36 cellular contexts compared by ENCODE assay signal in genomic region chr22:37404126-37404525, GRCh38. TPM values are rescaled to one million over a fixed set of nuclear protein-coding genes. Genes with fewer than 3 reads are reported as not detected.
"Had no signal": no experiment of that assay in that cellular context is flagged by ENCODE, and none has a peak within 500 bp of the region (broad histone marks: within the 10 kb centered on the region; RNA-seq: fewer than 3 reads in every experiment).

No MANE protein-coding gene starts in this region.

- ATAC-seq: activated CD4-positive, alpha-beta T cell treated with anti-CD3 and anti-CD28 coated beads for 36 hours; activated CD8-positive, alpha-beta memory T cell treated with anti-CD3 and anti-CD28 coated beads, Interleukin-2, amount 10 ng/mL, durations not matched to agents 7 days and 5 days; activated CD8-positive, alpha-beta T cell treated with anti-CD3 and anti-CD28 coated beads, Interleukin-2, amount 10 ng/mL, durations not matched to agents 7 days and 5 days; body of pancreas; esophagus mucosa; gastrocnemius medialis; heart right ventricle; T-helper 17 cell had no signal

- H3K36me3 ChIP-seq: breast epithelium, cardiac muscle cell, colonic mucosa, gastrocnemius medialis, heart right ventricle, WERI-Rb-1 had no signal

- FAIRE-seq: endometrium had no signal

- H3K4me1 ChIP-seq: body of pancreas, colonic mucosa, gastrocnemius medialis had no signal

- H3K4me1 Mint-ChIP-seq: activated CD4-positive, alpha-beta T cell treated with anti-CD3 and anti-CD28 coated beads for 36 hours; activated CD4-positive, alpha-beta T cell treated with anti-CD3 and anti-CD28 coated beads, Interleukin-2, amount 10 ng/mL, durations not matched to agents 24 days and 14 days; activated CD8-positive, alpha-beta memory T cell treated with anti-CD3 and anti-CD28 coated beads, Interleukin-2, amount 10 ng/mL, durations not matched to agents 7 days and 5 days had no signal

- H3K4me3 ChIP-seq: body of pancreas, breast epithelium, cardiac muscle cell, colonic mucosa, gastrocnemius medialis, heart right ventricle, hepatocyte had no signal

- DNase-seq: activated CD4-positive, alpha-beta memory T cell treated with anti-CD3 and anti-CD28 coated beads for 36 hours; activated CD4-positive, alpha-beta T cell treated with anti-CD3 and anti-CD28 coated beads for 36 hours; activated CD4-positive, alpha-beta T cell treated with anti-CD3 and anti-CD28 coated beads, Interleukin-2, amount 10 ng/mL, durations not matched to agents 24 days and 14 days; activated CD4-positive, CD25-positive, alpha-beta regulatory T cell; activated CD4-positive, CD25-positive, alpha-beta regulatory T cell treated with anti-CD3 and anti-CD28 coated beads, Interleukin-2, amount 50 U/mL, for 72 hours; activated CD8-positive, alpha-beta memory T cell treated with anti-CD3 and anti-CD28 coated beads, Interleukin-2, amount 10 ng/mL, durations not matched to agents 7 days and 5 days; activated CD8-positive, alpha-beta memory T cell treated with anti-CD3 and anti-CD28 coated beads, Interleukin-2, amount 50 U/mL, for 4 hours; activated CD8-positive, alpha-beta T cell treated with anti-CD3 and anti-CD28 coated beads, Interleukin-2, amount 10 ng/mL, durations not matched to agents 7 days and 5 days; activated gamma-delta T cell; activated naive CD4-positive, alpha-beta T cell; activated naive CD4-positive, alpha-beta T cell treated with anti-CD3 and anti-CD28 coated beads, Interleukin-2, amount 50 U/mL, for 16 hours; activated T-cell treated with anti-CD3 and anti-CD28 coated beads, Interleukin-2, amount 50 U/mL, for 1 hour; activated T-cell treated with anti-CD3 and anti-CD28 coated beads, Interleukin-2, amount 50 U/mL, for 48 hours; amniotic stem cell; aorta; body of pancreas; central memory CD4-positive, alpha-beta T cell; cerebellar nuclear complex; colonic mucosa; effector CD8-positive, alpha-beta T cell; foreskin fibroblast; gastrocnemius medialis; heart right ventricle; T-helper 1 cell; T-helper 17 cell; T1000; WERI-Rb-1 had no signal

- H3K27me3 Mint-ChIP-seq: activated CD4-positive, alpha-beta memory T cell treated with anti-CD3 and anti-CD28 coated beads for 36 hours; activated CD4-positive, alpha-beta T cell treated with anti-CD3 and anti-CD28 coated beads for 36 hours; activated CD4-positive, alpha-beta T cell treated with anti-CD3 and anti-CD28 coated beads, Interleukin-2, amount 10 ng/mL, durations not matched to agents 24 days and 14 days; activated naive CD8-positive, alpha-beta T cell had no signal

- H3K27ac Mint-ChIP-seq: activated CD4-positive, alpha-beta memory T cell treated with anti-CD3 and anti-CD28 coated beads for 36 hours; activated CD4-positive, alpha-beta T cell treated with anti-CD3 and anti-CD28 coated beads for 36 hours; activated CD4-positive, alpha-beta T cell treated with anti-CD3 and anti-CD28 coated beads, Interleukin-2, amount 10 ng/mL, durations not matched to agents 24 days and 14 days; activated CD8-positive, alpha-beta memory T cell treated with anti-CD3 and anti-CD28 coated beads, Interleukin-2, amount 10 ng/mL, durations not matched to agents 7 days and 5 days; activated CD8-positive, alpha-beta T cell treated with anti-CD3 and anti-CD28 coated beads, Interleukin-2, amount 10 ng/mL, durations not matched to agents 7 days and 5 days; activated naive CD8-positive, alpha-beta T cell; activated T-helper 1 cell treated with anti-CD3 and anti-CD28 coated beads, Interleukin-12 subunit alpha, Interleukin-12 subunit beta, Interleukin-2, Interleukin-4 antibody, amounts not matched to agents 30 ng/mL and 10 ng/mL and 1 ng/mL, durations not matched to agents 14 hours and 24 hours and 36 hours; activated T-helper 2 cell treated with anti-CD3 and anti-CD28 coated beads, Interferon-gamma antibody, Interleukin-2, Interleukin-4, amounts not matched to agents 10 μg/mL and 5 μg/mL and 100 μg/mL, durations not matched to agents 14 hours and 24 hours and 36 hours; T-helper 17 cell; T-helper 2 cell treated with Interferon-gamma antibody and Interleukin-4, amounts not matched to agents 5 μg/mL and 100 μg/mL, for 36 hours had no signal

- H3K9me3 Mint-ChIP-seq: activated CD4-positive, alpha-beta memory T cell treated with anti-CD3 and anti-CD28 coated beads for 36 hours; activated CD4-positive, alpha-beta T cell treated with anti-CD3 and anti-CD28 coated beads, Interleukin-2, amount 10 ng/mL, durations not matched to agents 24 days and 14 days; activated T-helper 1 cell treated with anti-CD3 and anti-CD28 coated beads, Interleukin-12 subunit alpha, Interleukin-12 subunit beta, Interleukin-2, Interleukin-4 antibody, amounts not matched to agents 30 ng/mL and 10 ng/mL and 1 ng/mL, durations not matched to agents 14 hours and 24 hours and 36 hours; activated T-helper 2 cell treated with anti-CD3 and anti-CD28 coated beads, Interferon-gamma antibody, Interleukin-2, Interleukin-4, amounts not matched to agents 10 μg/mL and 5 μg/mL and 100 μg/mL, durations not matched to agents 14 hours and 24 hours and 36 hours; T-helper 2 cell treated with Interferon-gamma antibody and Interleukin-4, amounts not matched to agents 5 μg/mL and 100 μg/mL, for 36 hours had no signal

- H3K9me3 ChIP-seq: body of pancreas, breast epithelium, colonic mucosa, gastrocnemius medialis, heart right ventricle had no signal

- H3K36me3 Mint-ChIP-seq: activated CD4-positive, alpha-beta memory T cell treated with anti-CD3 and anti-CD28 coated beads for 36 hours; activated CD8-positive, alpha-beta memory T cell treated with anti-CD3 and anti-CD28 coated beads, Interleukin-2, amount 10 ng/mL, durations not matched to agents 7 days and 5 days; activated naive CD8-positive, alpha-beta T cell had no signal

- H2AFZ ChIP-seq: hepatocyte had no signal

- H3K4me3 Mint-ChIP-seq: activated CD4-positive, alpha-beta memory T cell treated with anti-CD3 and anti-CD28 coated beads for 36 hours; activated CD4-positive, alpha-beta T cell treated with anti-CD3 and anti-CD28 coated beads for 36 hours; activated CD4-positive, alpha-beta T cell treated with anti-CD3 and anti-CD28 coated beads, Interleukin-2, amount 10 ng/mL, durations not matched to agents 24 days and 14 days; activated CD8-positive, alpha-beta memory T cell treated with anti-CD3 and anti-CD28 coated beads, Interleukin-2, amount 10 ng/mL, durations not matched to agents 7 days and 5 days; activated CD8-positive, alpha-beta T cell treated with anti-CD3 and anti-CD28 coated beads, Interleukin-2, amount 10 ng/mL, durations not matched to agents 7 days and 5 days; activated naive CD8-positive, alpha-beta T cell; activated T-helper 1 cell treated with anti-CD3 and anti-CD28 coated beads, Interleukin-12 subunit alpha, Interleukin-12 subunit beta, Interleukin-2, Interleukin-4 antibody, amounts not matched to agents 30 ng/mL and 10 ng/mL and 1 ng/mL, durations not matched to agents 14 hours and 24 hours and 36 hours; T-helper 17 cell; T-helper 2 cell treated with Interferon-gamma antibody and Interleukin-4, amounts not matched to agents 5 μg/mL and 100 μg/mL, for 36 hours had no signal

- H3K4me2 ChIP-seq: hepatocyte had no signal

- H3K27me3 ChIP-seq: body of pancreas, cardiac muscle cell, colonic mucosa, hepatocyte had no signal

- H3K79me2 ChIP-seq: hepatocyte had no signal

- H3K27ac ChIP-seq: body of pancreas, breast epithelium, cardiac muscle cell, colonic mucosa, gastrocnemius medialis, heart right ventricle, hepatocyte, WERI-Rb-1 had no signal

RNA-seq across cellular contexts. Expression of gene ELFN2, which starts 23.2 kb away (rescaled TPM):
- total RNA-seq: breast epithelium, esophagus mucosa had no signal
- polyA plus RNA-seq: aorta, cardiac muscle cell had no signal
